Comparison of ENCODE assay signal across 17 cellular contexts in the genomic region with DNA sequence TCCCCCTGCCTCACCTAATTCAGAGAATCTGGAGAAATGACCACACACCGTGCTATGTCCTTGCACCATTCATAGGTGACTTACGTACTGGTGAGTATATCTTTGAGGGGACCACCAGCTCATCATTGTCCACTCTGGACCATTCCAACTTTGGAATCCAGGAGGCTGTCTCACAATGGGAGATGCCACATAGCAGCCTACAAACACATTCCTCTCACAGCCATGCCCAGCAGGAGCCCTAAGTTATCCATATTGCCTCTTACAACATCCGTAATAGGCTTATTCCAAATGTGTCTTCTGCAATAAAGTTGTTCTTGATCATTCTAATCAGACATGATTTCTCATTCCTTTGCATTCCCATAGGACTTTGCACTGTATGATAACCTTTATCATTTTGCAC.
DNase-seq lines count a peak whose midpoint lies in the region; ATAC-seq and TF ChIP-seq lines count a peak whose summit lies in the region.
"Had no signal": no experiment of that assay in that cellular context is flagged by ENCODE, and none has a peak within 500 bp of the region (broad histone marks: within the 10 kb centered on the region; RNA-seq: fewer than 3 reads in every experiment).

No MANE protein-coding gene starts in this region.

- H3K4me1 ChIP-seq in Caco-2 (peaks cover 84% of the 10 kb centered on the region), Peyer's patch (peaks cover 0 to 15% (median 3%) of the 10 kb centered on the region in 4 donors)

- H3K4me3 ChIP-seq in Caco-2 (ENCODE audit: low read depth, low read length): no peak overlapping the region
- no peak overlapping the region for H3K4me3 ChIP-seq in Peyer's patch
- H3K4me3 ChIP-seq: GM23248 had no signal

- H3K4me1 Mint-ChIP-seq in Caco-2 (ENCODE audit: low read depth, unreplicated experiment): peaks cover 55% of the 10 kb centered on the region
- no peaks in the 10 kb centered on the region for H3K4me1 Mint-ChIP-seq in stimulated activated memory B cell treated with anti-CD40 and anti-IgM and Interleukin-4, amounts not matched to agents 10 μg/mL and 1 μg/mL and 100 μg/mL, for 72 hours

- no peaks in the 10 kb centered on the region for H3K27me3 Mint-ChIP-seq in Caco-2 (ENCODE audit: insufficient read depth, unreplicated experiment)
- H3K27me3 Mint-ChIP-seq in stimulated activated memory B cell treated with anti-CD40 and anti-IgM and Interleukin-4, amounts not matched to agents 10 μg/mL and 1 μg/mL and 100 μg/mL, for 72 hours: no peaks in the 10 kb centered on the region

- POLR2A ChIA-PET in Caco-2 (lab: Charles Lee): interaction anchor here (1.3 kb wide), 1 partner anchor 119 kb away, joined by 3 read pairs; no protein-coding TSS in a partner anchor

- peak overlapping the region; percentile 92 for H3K27ac Mint-ChIP-seq in Caco-2 (ENCODE audit: unreplicated experiment)
- no peak overlapping the region for H3K27ac Mint-ChIP-seq in stimulated activated memory B cell treated with anti-CD40 and anti-IgM and Interleukin-4, amounts not matched to agents 10 μg/mL and 1 μg/mL and 100 μg/mL, for 72 hours
- H3K27ac Mint-ChIP-seq: HFFc6 had no signal

- H3K9me3 ChIP-seq in Caco-2 (no peaks in the 10 kb centered on the region), Peyer's patch (no peaks in the 10 kb centered on the region)

- peak overlapping the region in 3 of 4 donors; percentile 74 to 92 (median 88) for H3K27ac ChIP-seq in Peyer's patch
- H3K27ac ChIP-seq: GM23248 had no signal

- peaks cover 17% of the 10 kb centered on the region for H3K36me3 Mint-ChIP-seq in Caco-2 (ENCODE audit: insufficient read depth, unreplicated experiment)
- H3K36me3 Mint-ChIP-seq in stimulated activated memory B cell treated with anti-CD40 and anti-IgM and Interleukin-4, amounts not matched to agents 10 μg/mL and 1 μg/mL and 100 μg/mL, for 72 hours: no peaks in the 10 kb centered on the region

- no peak for TF ChIP-seq CTCF in Caco-2 (IDR thresholded peaks at IDR 0.05; ENCODE audit: insufficient read depth in 1 of 2, low read depth in 1 of 2, low read length in 1 of 2, severe bottlenecking in 1 of 2, unreplicated experiment in 1 of 2)
- no peak for TF ChIP-seq CTCF in Peyer's patch (IDR thresholded peaks at IDR 0.05)

- DNase-seq in Caco-2 (no peak), Peyer's patch (no peak), islet precursor cell (peak; percentile 51), COR-L47 (lab: John Stamatoyannopoulos, UW) (no peak), SIG-M5 (lab: John Stamatoyannopoulos, UW) (no peak)
- DNase-seq: C1 segment of cervical spinal cord; GF-D8; GM23248; HFFc6; MV-4-11; NCI-H1417; NCI-H187 treated with DMSO at 0.1 percent for 48 hours; NCI-H446; NK-92 treated with Interleukin-12 subunit alpha and Interleukin-12 subunit beta, amount 100 ng/mL, for 24 hours; RPMI8226 had no signal

- peak; percentile 24 for ATAC-seq in stimulated activated memory B cell treated with anti-CD40 and anti-IgM and Interleukin-4, amounts not matched to agents 10 μg/mL and 1 μg/mL and 100 μg/mL, for 72 hours
- ATAC-seq in GM21526 (IDR thresholded peaks at IDR 0.05; ENCODE audit: low FRiP score, unreplicated experiment): no peak

- TF ChIP-seq POLR2A in Peyer's patch (IDR thresholded peaks at IDR 0.05): no peak

- CTCF ChIA-PET in Caco-2 (lab: Charles Lee): no interaction called here

- BruUV-seq in Caco-2 (replicated peaks; lab: Mats Ljungman, UMichigan): no TSS peak

- no peaks in the 10 kb centered on the region for H3K27me3 ChIP-seq in Caco-2 (replicated peaks; ENCODE audit: control insufficient read depth, insufficient read depth, low read length)
- no peaks in the 10 kb centered on the region for H3K27me3 ChIP-seq in Peyer's patch

- intact Hi-C loops in Caco-2 (cut with micrococcal nuclease; ENCODE audit: unreplicated experiment): no loop called here

- H3K4me3 Mint-ChIP-seq in Caco-2 (ENCODE audit: unreplicated experiment): peak overlapping the region; percentile 32
- H3K4me3 Mint-ChIP-seq in stimulated activated memory B cell treated with anti-CD40 and anti-IgM and Interleukin-4, amounts not matched to agents 10 μg/mL and 1 μg/mL and 100 μg/mL, for 72 hours: no peak overlapping the region
- H3K4me3 Mint-ChIP-seq: HFFc6 had no signal

- peaks cover 4% of the 10 kb centered on the region for H3K9me3 Mint-ChIP-seq in Caco-2 (ENCODE audit: unreplicated experiment)
- H3K9me3 Mint-ChIP-seq in stimulated activated memory B cell treated with anti-CD40 and anti-IgM and Interleukin-4, amounts not matched to agents 10 μg/mL and 1 μg/mL and 100 μg/mL, for 72 hours: no peaks in the 10 kb centered on the region
- H3K9me3 Mint-ChIP-seq: HFFc6 had no signal

- no peaks in the 10 kb centered on the region for H3K36me3 ChIP-seq in Caco-2 (ENCODE audit: control insufficient read depth, insufficient read depth, low read length)
- no peaks in the 10 kb centered on the region for H3K36me3 ChIP-seq in Peyer's patch
